In genomic region chr2:98044730-98045129, GRCh38 we compare ENCODE assay signal across 2 cellular contexts.
A peak's percentile ranks its signal among the peaks of the same experiment; 100 is the strongest.
TF ChIP-seq lines count a peak whose summit lies in the region.

No MANE protein-coding gene starts in this region.

TF ChIP-seq in HCT116, 20 proteins besides CTCF, POLR2A, EP300 and RAD21:
- peak; percentile 16; the same call in 1 of the 2 replicates for TF ChIP-seq CBX3 (IDR thresholded peaks at IDR 0.05; ENCODE audit: low read depth)

TF ChIP-seq in K562, 482 proteins besides CTCF, POLR2A, EP300 and RAD21:
- TF ChIP-seq ZNF57 (CRISPR knock-in tag; IDR thresholded peaks at IDR 0.05): peak; percentile 96
TF ChIP-seq in K562: peak in this region for 1; not testable (repeated sequence) for 481.
